ENCODE assay signal across 36 cellular contexts in the genomic region with DNA sequence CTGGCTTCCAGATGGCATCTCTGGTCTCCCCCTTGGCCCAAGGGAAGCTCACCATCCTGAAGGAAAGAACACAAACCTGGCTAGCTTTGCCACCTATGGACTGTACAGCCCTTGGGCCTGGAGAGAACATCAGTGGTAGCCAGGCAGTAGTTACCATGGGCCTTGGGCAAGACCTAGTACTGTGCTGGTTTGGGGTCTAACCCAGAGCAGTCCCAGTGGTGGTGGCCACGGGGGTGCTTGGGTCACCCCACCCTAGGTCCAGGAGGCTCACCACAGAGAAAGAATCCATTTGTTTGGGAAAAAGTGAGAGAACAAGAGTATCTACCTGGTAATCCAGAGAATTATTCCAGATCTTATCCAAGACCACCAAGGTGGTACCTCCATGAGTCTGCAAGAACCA.
"Had no signal": no experiment of that assay in that cellular context is flagged by ENCODE, and none has a peak within 500 bp of the region (broad histone marks: within the 10 kb centered on the region; RNA-seq: fewer than 3 reads in every experiment).

No MANE protein-coding gene starts in this region.

- H3K9me3 Mint-ChIP-seq: activated naive CD4-positive, alpha-beta T cell treated with anti-CD3 and anti-CD28 coated beads for 36 hours; activated naive CD4-positive, alpha-beta T cell treated with anti-CD3 and anti-CD28 coated beads, Interleukin-2, amount 10 ng/mL, durations not matched to agents 7 days and 5 days; activated naive CD4-positive, alpha-beta T cell treated with anti-CD3 and anti-CD28 coated beads, Interleukin-2, amount 50 U/mL, for 24 hours; activated T-cell treated with anti-CD3 and anti-CD28 coated beads, Interleukin-2, amount 50 U/mL, for 24 hours; activated T-helper 1 cell treated with anti-CD3 and anti-CD28 coated beads, Interleukin-12 subunit alpha, Interleukin-12 subunit beta, Interleukin-2, Interleukin-4 antibody, amounts not matched to agents 30 ng/mL and 10 ng/mL and 1 ng/mL, durations not matched to agents 14 hours and 24 hours and 36 hours; central memory CD8-positive, alpha-beta T cell had no signal

- ATAC-seq: activated naive CD4-positive, alpha-beta T cell treated with anti-CD3 and anti-CD28 coated beads, Interleukin-2, amount 50 U/mL, for 72 hours; activated naive CD8-positive, alpha-beta T cell treated with anti-CD3 and anti-CD28 coated beads, Interleukin-2, amount 50 U/mL, for 24 hours; activated T-cell treated with anti-CD3 and anti-CD28 coated beads, Interleukin-2, amount 50 U/mL, for 4 hours; activated T-cell treated with anti-CD3 and anti-CD28 coated beads, Interleukin-2, amount 50 U/mL, for 72 hours; body of pancreas had no signal

- H3K27me3 Mint-ChIP-seq: activated naive CD4-positive, alpha-beta T cell treated with anti-CD3 and anti-CD28 coated beads, Interleukin-2, amount 10 ng/mL, durations not matched to agents 7 days and 5 days; activated naive CD4-positive, alpha-beta T cell treated with anti-CD3 and anti-CD28 coated beads, Interleukin-2, amount 50 U/mL, for 24 hours; activated naive CD8-positive, alpha-beta T cell; activated naive CD8-positive, alpha-beta T cell treated with anti-CD3 and anti-CD28 coated beads for 36 hours; activated naive CD8-positive, alpha-beta T cell treated with anti-CD3 and anti-CD28 coated beads, Interleukin-2, amount 10 ng/mL, durations not matched to agents 7 days and 5 days; activated naive CD8-positive, alpha-beta T cell treated with anti-CD3 and anti-CD28 coated beads, Interleukin-2, amount 50 U/mL, for 24 hours; brain; central memory CD8-positive, alpha-beta T cell had no signal

- FAIRE-seq: astrocyte, bronchial epithelial cell had no signal

- H3K4me1 Mint-ChIP-seq: activated naive CD4-positive, alpha-beta T cell treated with anti-CD3 and anti-CD28 coated beads, Interleukin-2, amount 10 ng/mL, durations not matched to agents 7 days and 5 days; activated naive CD4-positive, alpha-beta T cell treated with anti-CD3 and anti-CD28 coated beads, Interleukin-2, amount 50 U/mL, for 24 hours; activated naive CD8-positive, alpha-beta T cell treated with anti-CD3 and anti-CD28 coated beads for 36 hours; activated naive CD8-positive, alpha-beta T cell treated with anti-CD3 and anti-CD28 coated beads, Interleukin-2, amount 10 ng/mL, durations not matched to agents 7 days and 5 days; activated naive CD8-positive, alpha-beta T cell treated with anti-CD3 and anti-CD28 coated beads, Interleukin-2, amount 50 U/mL, for 24 hours; brain; central memory CD8-positive, alpha-beta T cell had no signal

- DNase-seq: activated effector memory CD4-positive, alpha-beta T cell treated with anti-CD3 and anti-CD28 coated beads, Interleukin-2, amount 50 U/mL, for 16 hours; activated effector memory CD4-positive, alpha-beta T cell treated with Interleukin-2 at 50 U/mL for 16 hours; activated gamma-delta T cell; activated gamma-delta T cell treated with Interleukin-2 at 50 U/mL for 16 hours; activated naive CD4-positive, alpha-beta T cell; activated naive CD4-positive, alpha-beta T cell treated with anti-CD3 and anti-CD28 coated beads for 36 hours; activated naive CD4-positive, alpha-beta T cell treated with anti-CD3 and anti-CD28 coated beads, Interleukin-2, amount 10 ng/mL, durations not matched to agents 7 days and 5 days; activated naive CD4-positive, alpha-beta T cell treated with anti-CD3 and anti-CD28 coated beads, Interleukin-2, amount 50 U/mL, for 16 hours; activated naive CD4-positive, alpha-beta T cell treated with Interleukin-2 at 50 U/mL for 16 hours; activated naive CD8-positive, alpha-beta T cell treated with anti-CD3 and anti-CD28 coated beads for 36 hours; activated naive CD8-positive, alpha-beta T cell treated with anti-CD3 and anti-CD28 coated beads, Interleukin-2, amount 10 ng/mL, durations not matched to agents 7 days and 5 days; activated naive CD8-positive, alpha-beta T cell treated with anti-CD3 and anti-CD28 coated beads, Interleukin-2, amount 50 U/mL, for 24 hours; activated T-cell treated with anti-CD3 and anti-CD28 coated beads, Interleukin-2, amount 50 U/mL, for 1 hour; activated T-cell treated with anti-CD3 and anti-CD28 coated beads, Interleukin-2, amount 50 U/mL, for 24 hours; activated T-cell treated with anti-CD3 and anti-CD28 coated beads, Interleukin-2, amount 50 U/mL, for 4 hours; activated T-cell treated with anti-CD3 and anti-CD28 coated beads, Interleukin-2, amount 50 U/mL, for 48 hours; activated T-cell treated with anti-CD3 and anti-CD28 coated beads, Interleukin-2, amount 50 U/mL, for 72 hours; adrenal gland; amniotic stem cell; amygdala; anterior cingulate cortex; aorta; body of pancreas; brain microvascular endothelial cell; caudate nucleus; central memory CD4-positive, alpha-beta T cell; cerebellar nuclear complex had no signal

- H3K4me3 Mint-ChIP-seq: activated naive CD4-positive, alpha-beta T cell treated with anti-CD3 and anti-CD28 coated beads for 36 hours; activated naive CD4-positive, alpha-beta T cell treated with anti-CD3 and anti-CD28 coated beads, Interleukin-2, amount 10 ng/mL, durations not matched to agents 7 days and 5 days; activated naive CD4-positive, alpha-beta T cell treated with anti-CD3 and anti-CD28 coated beads, Interleukin-2, amount 50 U/mL, for 24 hours; activated naive CD8-positive, alpha-beta T cell; activated naive CD8-positive, alpha-beta T cell treated with anti-CD3 and anti-CD28 coated beads for 36 hours; activated naive CD8-positive, alpha-beta T cell treated with anti-CD3 and anti-CD28 coated beads, Interleukin-2, amount 10 ng/mL, durations not matched to agents 7 days and 5 days; activated naive CD8-positive, alpha-beta T cell treated with anti-CD3 and anti-CD28 coated beads, Interleukin-2, amount 50 U/mL, for 24 hours; activated T-cell treated with anti-CD3 and anti-CD28 coated beads, Interleukin-2, amount 50 U/mL, for 24 hours; activated T-cell treated with anti-CD3 and anti-CD28 coated beads, Interleukin-2, amount 50 U/mL, for 4 hours; activated T-cell treated with anti-CD3 and anti-CD28 coated beads, Interleukin-2, amount 50 U/mL, for 72 hours; activated T-helper 1 cell treated with anti-CD3 and anti-CD28 coated beads, Interleukin-12 subunit alpha, Interleukin-12 subunit beta, Interleukin-2, Interleukin-4 antibody, amounts not matched to agents 30 ng/mL and 10 ng/mL and 1 ng/mL, durations not matched to agents 14 hours and 24 hours and 36 hours; brain; central memory CD8-positive, alpha-beta T cell had no signal

- H3K36me3 Mint-ChIP-seq: activated naive CD4-positive, alpha-beta T cell treated with anti-CD3 and anti-CD28 coated beads, Interleukin-2, amount 10 ng/mL, durations not matched to agents 7 days and 5 days; activated naive CD4-positive, alpha-beta T cell treated with anti-CD3 and anti-CD28 coated beads, Interleukin-2, amount 50 U/mL, for 24 hours; activated naive CD4-positive, alpha-beta T cell treated with anti-CD3 and anti-CD28 coated beads, Interleukin-2, amount 50 U/mL, for 72 hours; activated naive CD8-positive, alpha-beta T cell; activated naive CD8-positive, alpha-beta T cell treated with anti-CD3 and anti-CD28 coated beads for 36 hours; activated naive CD8-positive, alpha-beta T cell treated with anti-CD3 and anti-CD28 coated beads, Interleukin-2, amount 10 ng/mL, durations not matched to agents 7 days and 5 days; brain had no signal

- H3K27ac Mint-ChIP-seq: activated naive CD4-positive, alpha-beta T cell treated with anti-CD3 and anti-CD28 coated beads for 36 hours; activated naive CD4-positive, alpha-beta T cell treated with anti-CD3 and anti-CD28 coated beads, Interleukin-2, amount 10 ng/mL, durations not matched to agents 7 days and 5 days; activated naive CD4-positive, alpha-beta T cell treated with anti-CD3 and anti-CD28 coated beads, Interleukin-2, amount 50 U/mL, for 24 hours; activated naive CD4-positive, alpha-beta T cell treated with anti-CD3 and anti-CD28 coated beads, Interleukin-2, amount 50 U/mL, for 72 hours; activated naive CD8-positive, alpha-beta T cell; activated naive CD8-positive, alpha-beta T cell treated with anti-CD3 and anti-CD28 coated beads for 36 hours; activated naive CD8-positive, alpha-beta T cell treated with anti-CD3 and anti-CD28 coated beads, Interleukin-2, amount 10 ng/mL, durations not matched to agents 7 days and 5 days; activated naive CD8-positive, alpha-beta T cell treated with anti-CD3 and anti-CD28 coated beads, Interleukin-2, amount 50 U/mL, for 24 hours; activated T-cell treated with anti-CD3 and anti-CD28 coated beads, Interleukin-2, amount 50 U/mL, for 24 hours; activated T-cell treated with anti-CD3 and anti-CD28 coated beads, Interleukin-2, amount 50 U/mL, for 72 hours; activated T-helper 1 cell treated with anti-CD3 and anti-CD28 coated beads, Interleukin-12 subunit alpha, Interleukin-12 subunit beta, Interleukin-2, Interleukin-4 antibody, amounts not matched to agents 30 ng/mL and 10 ng/mL and 1 ng/mL, durations not matched to agents 14 hours and 24 hours and 36 hours; activated T-helper 2 cell treated with anti-CD3 and anti-CD28 coated beads, Interferon-gamma antibody, Interleukin-2, Interleukin-4, amounts not matched to agents 10 μg/mL and 5 μg/mL and 100 μg/mL, durations not matched to agents 14 hours and 24 hours and 36 hours; brain had no signal
